ENCODE assay signal across 32 cellular contexts in genomic region chr1:222346955-222347354, GRCh38.
"Had no signal": no experiment of that assay in that cellular context is flagged by ENCODE, and none has a peak within 500 bp of the region (broad histone marks: within the 10 kb centered on the region; RNA-seq: fewer than 3 reads in every experiment).

No MANE protein-coding gene starts in this region.

- H3K4me3 Mint-ChIP-seq: activated CD4-positive, alpha-beta memory T cell treated with anti-CD3 and anti-CD28 coated beads for 36 hours; activated CD4-positive, alpha-beta T cell treated with anti-CD3 and anti-CD28 coated beads for 36 hours; activated CD4-positive, alpha-beta T cell treated with anti-CD3 and anti-CD28 coated beads, Interleukin-2, amount 10 ng/mL, durations not matched to agents 24 days and 14 days; activated CD8-positive, alpha-beta memory T cell treated with anti-CD3 and anti-CD28 coated beads, Interleukin-2, amount 10 ng/mL, durations not matched to agents 7 days and 5 days; activated CD8-positive, alpha-beta T cell treated with anti-CD3 and anti-CD28 coated beads, Interleukin-2, amount 10 ng/mL, durations not matched to agents 7 days and 5 days; activated naive CD8-positive, alpha-beta T cell; central memory CD8-positive, alpha-beta T cell; dendritic cell treated with granulocyte-macrophage colony-stimulating factor and Interleukin-4, amounts not matched to agents 40 ng/mL and 50 ng/mL, for 4 days; endodermal cell; T-helper 17 cell; T-helper 2 cell treated with Interferon-gamma antibody and Interleukin-4, amounts not matched to agents 5 μg/mL and 100 μg/mL, for 36 hours had no signal

- H3K27ac Mint-ChIP-seq: activated CD4-positive, alpha-beta memory T cell treated with anti-CD3 and anti-CD28 coated beads for 36 hours; activated CD4-positive, alpha-beta T cell treated with anti-CD3 and anti-CD28 coated beads for 36 hours; activated CD4-positive, alpha-beta T cell treated with anti-CD3 and anti-CD28 coated beads, Interleukin-2, amount 10 ng/mL, durations not matched to agents 24 days and 14 days; activated CD8-positive, alpha-beta memory T cell treated with anti-CD3 and anti-CD28 coated beads, Interleukin-2, amount 10 ng/mL, durations not matched to agents 7 days and 5 days; activated CD8-positive, alpha-beta T cell treated with anti-CD3 and anti-CD28 coated beads, Interleukin-2, amount 10 ng/mL, durations not matched to agents 7 days and 5 days; activated naive CD8-positive, alpha-beta T cell; dendritic cell treated with granulocyte-macrophage colony-stimulating factor and Interleukin-4, amounts not matched to agents 40 ng/mL and 50 ng/mL, for 4 days; endodermal cell; T-helper 17 cell; T-helper 2 cell treated with Interferon-gamma antibody and Interleukin-4, amounts not matched to agents 5 μg/mL and 100 μg/mL, for 36 hours had no signal

- ATAC-seq: activated CD4-positive, alpha-beta T cell treated with anti-CD3 and anti-CD28 coated beads for 36 hours; activated CD8-positive, alpha-beta memory T cell treated with anti-CD3 and anti-CD28 coated beads, Interleukin-2, amount 10 ng/mL, durations not matched to agents 7 days and 5 days; activated CD8-positive, alpha-beta T cell treated with anti-CD3 and anti-CD28 coated beads, Interleukin-2, amount 10 ng/mL, durations not matched to agents 7 days and 5 days; esophagus mucosa; foreskin keratinocyte; gastrocnemius medialis; heart right ventricle; T-helper 17 cell had no signal

- H3K27ac ChIP-seq: brain microvascular endothelial cell, coronary artery, dorsolateral prefrontal cortex, foreskin keratinocyte, gastrocnemius medialis, heart right ventricle, hepatocyte had no signal

- H3K4me1 Mint-ChIP-seq: activated CD4-positive, alpha-beta T cell treated with anti-CD3 and anti-CD28 coated beads for 36 hours; activated CD4-positive, alpha-beta T cell treated with anti-CD3 and anti-CD28 coated beads, Interleukin-2, amount 10 ng/mL, durations not matched to agents 24 days and 14 days; activated CD8-positive, alpha-beta memory T cell treated with anti-CD3 and anti-CD28 coated beads, Interleukin-2, amount 10 ng/mL, durations not matched to agents 7 days and 5 days; central memory CD8-positive, alpha-beta T cell; T-helper 17 cell had no signal

- H3K9me3 Mint-ChIP-seq: activated CD4-positive, alpha-beta memory T cell treated with anti-CD3 and anti-CD28 coated beads for 36 hours; central memory CD8-positive, alpha-beta T cell; dendritic cell treated with granulocyte-macrophage colony-stimulating factor and Interleukin-4, amounts not matched to agents 40 ng/mL and 50 ng/mL, for 4 days; endodermal cell; T-helper 2 cell treated with Interferon-gamma antibody and Interleukin-4, amounts not matched to agents 5 μg/mL and 100 μg/mL, for 36 hours had no signal

- H3K27me3 Mint-ChIP-seq: activated CD4-positive, alpha-beta memory T cell treated with anti-CD3 and anti-CD28 coated beads for 36 hours; activated CD4-positive, alpha-beta T cell treated with anti-CD3 and anti-CD28 coated beads for 36 hours; activated CD8-positive, alpha-beta memory T cell treated with anti-CD3 and anti-CD28 coated beads, Interleukin-2, amount 10 ng/mL, durations not matched to agents 7 days and 5 days; dendritic cell treated with granulocyte-macrophage colony-stimulating factor and Interleukin-4, amounts not matched to agents 40 ng/mL and 50 ng/mL, for 4 days; T-helper 17 cell had no signal

- H3K36me3 Mint-ChIP-seq: activated CD8-positive, alpha-beta memory T cell treated with anti-CD3 and anti-CD28 coated beads, Interleukin-2, amount 10 ng/mL, durations not matched to agents 7 days and 5 days had no signal

- DNase-seq: activated CD4-positive, alpha-beta memory T cell treated with anti-CD3 and anti-CD28 coated beads for 36 hours; activated CD4-positive, alpha-beta T cell treated with anti-CD3 and anti-CD28 coated beads for 36 hours; activated CD4-positive, alpha-beta T cell treated with anti-CD3 and anti-CD28 coated beads, Interleukin-2, amount 10 ng/mL, durations not matched to agents 24 days and 14 days; activated CD4-positive, CD25-positive, alpha-beta regulatory T cell; activated CD4-positive, CD25-positive, alpha-beta regulatory T cell treated with anti-CD3 and anti-CD28 coated beads, Interleukin-2, amount 50 U/mL, for 72 hours; activated CD8-positive, alpha-beta memory T cell treated with anti-CD3 and anti-CD28 coated beads, Interleukin-2, amount 10 ng/mL, durations not matched to agents 7 days and 5 days; activated CD8-positive, alpha-beta memory T cell treated with anti-CD3 and anti-CD28 coated beads, Interleukin-2, amount 50 U/mL, for 4 hours; activated CD8-positive, alpha-beta T cell treated with anti-CD3 and anti-CD28 coated beads, Interleukin-2, amount 10 ng/mL, durations not matched to agents 7 days and 5 days; activated gamma-delta T cell treated with Interleukin-2 at 50 U/mL for 16 hours; activated naive CD4-positive, alpha-beta T cell treated with anti-CD3 and anti-CD28 coated beads, Interleukin-2, amount 50 U/mL, for 16 hours; activated naive CD4-positive, alpha-beta T cell treated with Interleukin-2 at 50 U/mL for 16 hours; activated T-cell treated with anti-CD3 and anti-CD28 coated beads, Interleukin-2, amount 50 U/mL, for 1 hour; activated T-cell treated with anti-CD3 and anti-CD28 coated beads, Interleukin-2, amount 50 U/mL, for 48 hours; amniotic stem cell; anterior cingulate cortex; brain microvascular endothelial cell; effector memory CD4-positive, alpha-beta T cell; endodermal cell; foreskin keratinocyte; gastrocnemius medialis; heart right ventricle; T-helper 1 cell; T-helper 17 cell; T1000 had no signal
